9 cellular contexts compared by ENCODE assay signal in genomic region chr16:50627419-50627818, GRCh38. TPM values are rescaled to one million over a fixed set of nuclear protein-coding genes. Genes with fewer than 3 reads are reported as not detected.
A peak's percentile ranks its signal among the peaks of the same experiment; 100 is the strongest.
DNase-seq lines count a peak whose midpoint lies in the region; ATAC-seq and TF ChIP-seq lines count a peak whose summit lies in the region.
"Had no signal": no experiment of that assay in that cellular context is flagged by ENCODE, and none has a peak within 500 bp of the region (broad histone marks: within the 10 kb centered on the region; RNA-seq: fewer than 3 reads in every experiment).

No MANE protein-coding gene starts in this region.

- H3K36me3 Mint-ChIP-seq in activated naive CD8-positive, alpha-beta T cell treated with anti-CD3 and anti-CD28 coated beads, Interleukin-2, amount 10 ng/mL, durations not matched to agents 7 days and 5 days = no peaks in the 10 kb centered on the region
- no peaks in the 10 kb centered on the region for H3K36me3 Mint-ChIP-seq in stimulated activated naive CD8-positive, alpha-beta T cell treated with anti-CD3 and anti-CD28 coated beads, Interleukin-15, Interleukin-2, amounts not matched to agents 100 ng/mL and 50 ng/mL, for 24 hours (ENCODE audit: low read depth)
- peaks cover 31% of the 10 kb centered on the region for H3K36me3 Mint-ChIP-seq in Caco-2 (ENCODE audit: insufficient read depth, unreplicated experiment)

- DNase-seq in EL (peak; percentile 26), NCI-H524 treated with DMSO at 0.1 percent for 48 hours (lab: John Stamatoyannopoulos, UW) (peak; percentile 68), left kidney (ENCODE audit: low read depth, low spot score) (peak; percentile 77), Caco-2 (no peak), COLO829 (ENCODE audit: low spot score) (no peak)
- DNase-seq in activated naive CD8-positive, alpha-beta T cell treated with anti-CD3 and anti-CD28 coated beads, Interleukin-2, amount 10 ng/mL, durations not matched to agents 7 days and 5 days = peak; percentile 51

- peak; percentile 77 for ATAC-seq in activated naive CD8-positive, alpha-beta T cell treated with anti-CD3 and anti-CD28 coated beads, Interleukin-2, amount 10 ng/mL, durations not matched to agents 7 days and 5 days (ENCODE audit: low read depth)
- no peak for ATAC-seq in HG02571 (IDR thresholded peaks at IDR 0.05; ENCODE audit: unreplicated experiment)

- peak overlapping the region; percentile 68 for H3K4me3 Mint-ChIP-seq in activated naive CD8-positive, alpha-beta T cell treated with anti-CD3 and anti-CD28 coated beads, Interleukin-2, amount 10 ng/mL, durations not matched to agents 7 days and 5 days
- peak overlapping the region; percentile 17 for H3K4me3 Mint-ChIP-seq in stimulated activated naive CD8-positive, alpha-beta T cell treated with anti-CD3 and anti-CD28 coated beads, Interleukin-15, Interleukin-2, amounts not matched to agents 100 ng/mL and 50 ng/mL, for 24 hours
- H3K4me3 Mint-ChIP-seq in Caco-2 (ENCODE audit: unreplicated experiment) = no peak overlapping the region

- H3K36me3 ChIP-seq in Caco-2 (ENCODE audit: control insufficient read depth, insufficient read depth, low read length) = 0 out of 2 replicates have a peak, but pooled peaks cover 2% of the 10 kb centered on the region

- H3K4me1 Mint-ChIP-seq in activated naive CD8-positive, alpha-beta T cell treated with anti-CD3 and anti-CD28 coated beads, Interleukin-2, amount 10 ng/mL, durations not matched to agents 7 days and 5 days = peaks cover 16% of the 10 kb centered on the region
- peaks cover 28% of the 10 kb centered on the region for H3K4me1 Mint-ChIP-seq in stimulated activated naive CD8-positive, alpha-beta T cell treated with anti-CD3 and anti-CD28 coated beads, Interleukin-15, Interleukin-2, amounts not matched to agents 100 ng/mL and 50 ng/mL, for 24 hours (ENCODE audit: low read depth)
- no peaks in the 10 kb centered on the region for H3K4me1 Mint-ChIP-seq in Caco-2 (ENCODE audit: low read depth, unreplicated experiment)

- H3K27me3 ChIP-seq in Caco-2 (replicated peaks; ENCODE audit: control insufficient read depth, insufficient read depth, low read length) = no peaks in the 10 kb centered on the region

- no peaks in the 10 kb centered on the region for H3K9me3 Mint-ChIP-seq in activated naive CD8-positive, alpha-beta T cell treated with anti-CD3 and anti-CD28 coated beads, Interleukin-2, amount 10 ng/mL, durations not matched to agents 7 days and 5 days
- H3K9me3 Mint-ChIP-seq in stimulated activated naive CD8-positive, alpha-beta T cell treated with anti-CD3 and anti-CD28 coated beads, Interleukin-15, Interleukin-2, amounts not matched to agents 100 ng/mL and 50 ng/mL, for 24 hours = no peaks in the 10 kb centered on the region
- H3K9me3 Mint-ChIP-seq in Caco-2 (ENCODE audit: unreplicated experiment) = no peaks in the 10 kb centered on the region

- no peaks in the 10 kb centered on the region for H3K4me1 ChIP-seq in Caco-2

- H3K4me3 ChIP-seq in Caco-2 (ENCODE audit: low read depth, low read length) = no peak overlapping the region

- no peaks in the 10 kb centered on the region for H3K27me3 Mint-ChIP-seq in activated naive CD8-positive, alpha-beta T cell treated with anti-CD3 and anti-CD28 coated beads, Interleukin-2, amount 10 ng/mL, durations not matched to agents 7 days and 5 days
- no peaks in the 10 kb centered on the region for H3K27me3 Mint-ChIP-seq in stimulated activated naive CD8-positive, alpha-beta T cell treated with anti-CD3 and anti-CD28 coated beads, Interleukin-15, Interleukin-2, amounts not matched to agents 100 ng/mL and 50 ng/mL, for 24 hours
- H3K27me3 Mint-ChIP-seq in Caco-2 (ENCODE audit: insufficient read depth, unreplicated experiment) = no peaks in the 10 kb centered on the region

- intact Hi-C loops in Caco-2 (cut with micrococcal nuclease; ENCODE audit: unreplicated experiment) = no loop called here

- BruUV-seq in Caco-2 (replicated peaks; lab: Mats Ljungman, UMichigan) = no TSS peak

- peak overlapping the region; percentile 79 for H3K27ac Mint-ChIP-seq in activated naive CD8-positive, alpha-beta T cell treated with anti-CD3 and anti-CD28 coated beads, Interleukin-2, amount 10 ng/mL, durations not matched to agents 7 days and 5 days
- peak overlapping the region; percentile 27 for H3K27ac Mint-ChIP-seq in stimulated activated naive CD8-positive, alpha-beta T cell treated with anti-CD3 and anti-CD28 coated beads, Interleukin-15, Interleukin-2, amounts not matched to agents 100 ng/mL and 50 ng/mL, for 24 hours
- H3K27ac Mint-ChIP-seq in Caco-2 (ENCODE audit: unreplicated experiment) = no peak overlapping the region

- H3K9me3 ChIP-seq in Caco-2 = no peaks in the 10 kb centered on the region

- CTCF ChIA-PET in Caco-2 (lab: Charles Lee) = interaction anchor here (0.7 to 1.2 kb wide), 3 partner anchors 38 to 250 kb away, joined by 3 read pairs; no protein-coding TSS in a partner anchor

- TF ChIP-seq CTCF in Caco-2 (IDR thresholded peaks at IDR 0.05; ENCODE audit: insufficient read depth in 1 of 2, low read depth in 1 of 2, low read length in 1 of 2, severe bottlenecking in 1 of 2, unreplicated experiment in 1 of 2) = peak in 1 of 2 experiments; percentile 4

- POLR2A ChIA-PET in activated naive CD8-positive, alpha-beta T cell treated with anti-CD3 and anti-CD28 coated beads, Interleukin-2, amount 10 ng/mL, durations not matched to agents 7 days and 5 days (lab: Charles Lee) = no interaction called here
- POLR2A ChIA-PET in Caco-2 (lab: Charles Lee) = no interaction called here

RNA-seq across cellular contexts. Expression of gene SNX20, which starts 53.7 kb away (rescaled TPM):
- total RNA-seq in activated naive CD8-positive, alpha-beta T cell treated with anti-CD3 and anti-CD28 coated beads, Interleukin-2, amount 10 ng/mL, durations not matched to agents 7 days and 5 days = 10 to 100 TPM; 70.6 to 76.3 TPM
- total RNA-seq in Caco-2 (2022) = not detected in 2 replicates
- total RNA-seq: endothelial cell of umbilical vein had no signal

Comparison
In these comparisons a context has a peak if more than half of its experiments do, and no peak if none do; other contexts are left out.
1. DNase-seq: peak in EL (single experiment), NCI-H524 treated with DMSO at 0.1 percent for 48 hours (single experiment), activated naive CD8-positive, alpha-beta T cell treated with anti-CD3 and anti-CD28 coated beads, Interleukin-2, amount 10 ng/mL, durations not matched to agents 7 days and 5 days (single experiment) and left kidney (single experiment); none in Caco-2 (0 of 2) and COLO829 (single experiment).
2. RNA of gene SNX20, which starts 53.7 kb away (total RNA-seq): 70.6 to 76.3 TPM in activated naive CD8-positive, alpha-beta T cell treated with anti-CD3 and anti-CD28 coated beads, Interleukin-2, amount 10 ng/mL, durations not matched to agents 7 days and 5 days; not detected in Caco-2; every median in the first group is over 10 times any median in the second.